In genomic region chr9:36765077-36765390, GRCh38 we compare ENCODE assay signal across 14 cellular contexts.
DNase-seq lines count a peak whose midpoint lies in the region; ATAC-seq, FAIRE-seq and TF ChIP-seq lines count a peak whose summit lies in the region.
"Had no signal": no experiment of that assay in that cellular context is flagged by ENCODE, and none has a peak within 500 bp of the region (broad histone marks: within the 10 kb centered on the region; RNA-seq: fewer than 3 reads in every experiment).

No MANE protein-coding gene starts in this region.

- peaks cover 10% of the 10 kb centered on the region for H3F3A ChIP-seq in DOHH2 (ENCODE audit: control insufficient read depth, insufficient read depth)

- TF ChIP-seq RAD21 in A549 (conservative IDR thresholded peaks at IDR 0.05 in 1 of 2, IDR thresholded peaks at IDR 0.05 in 1 of 2) = no peak

- H3K4me1 ChIP-seq in A549 = 0 out of 3 replicates have a peak, but pooled peaks cover 7% of the 10 kb centered on the region
- peaks cover 20% of the 10 kb centered on the region for H3K4me1 ChIP-seq in DOHH2 (ENCODE audit: control insufficient read depth, low read length)
- H3K4me1 ChIP-seq in testis = no peaks in the 10 kb centered on the region
- no peaks in the 10 kb centered on the region for H3K4me1 ChIP-seq in Caco-2
- H3K4me1 ChIP-seq: left lung had no signal

- no peak overlapping the region for H3K27ac Mint-ChIP-seq in Caco-2 (ENCODE audit: unreplicated experiment)
- H3K27ac Mint-ChIP-seq: activated CD4-positive, alpha-beta memory T cell treated with anti-CD3 and anti-CD28 coated beads for 36 hours had no signal

- POLR2A ChIA-PET in A549 (lab: Yijun Ruan, JAX) (no interaction called here), Caco-2 (lab: Charles Lee) (no interaction called here)

- no peaks in the 10 kb centered on the region for H3K79me2 ChIP-seq in DOHH2 (ENCODE audit: control insufficient read depth, low read length)

- no peak for TF ChIP-seq EP300 in A549 (IDR thresholded peaks at IDR 0.05)

- 1% methylated on average over 12 of the region's 12 CpGs for WGBS in A549 (ENCODE audit: missing lambda C conversion rate)
- whole genome bisulfite sequencing in testis, 2 donors = 27 to 35% methylated on average over 12 of the region's 12 CpGs

- H3K9me2 ChIP-seq in DOHH2 (replicated peaks; ENCODE audit: control insufficient read depth, low read length) = no peaks in the 10 kb centered on the region

- H3K27me3 ChIP-seq in DOHH2 (ENCODE audit: control insufficient read depth, low read length) (peaks cover 23% of the 10 kb centered on the region), dorsolateral prefrontal cortex (peaks cover 0 to 27% (median 0%) of the 10 kb centered on the region in 45 donors), testis (no peaks in the 10 kb centered on the region), Caco-2 (replicated peaks; ENCODE audit: control insufficient read depth, insufficient read depth, low read length) (no peaks in the 10 kb centered on the region)

- ATAC-seq in A549 = peak; percentile 35 to 45

- peak overlapping the region; percentile 69 for H3K4me2 ChIP-seq in A549
- peak overlapping the region; percentile 74 for H3K4me2 ChIP-seq in DOHH2 (ENCODE audit: low read length)

- intact Hi-C loops in dorsolateral prefrontal cortex (cut with DNase I) = no loop called here
- intact Hi-C loops in testis (cut with DNase I; ENCODE audit: low total_unique reads) = no loop called here
- intact Hi-C loops in Caco-2 (cut with micrococcal nuclease; ENCODE audit: unreplicated experiment) = no loop called here

- CTCF ChIA-PET in A549 (lab: Yijun Ruan, JAX) (interaction anchor here (0.6 kb wide), 2 partner anchors 317 to 1224 kb away, joined by 3 read pairs; no protein-coding TSS in a partner anchor), Caco-2 (lab: Charles Lee) (no interaction called here)

- no peaks in the 10 kb centered on the region for H3K9me3 Mint-ChIP-seq in Caco-2 (ENCODE audit: unreplicated experiment)
- H3K9me3 Mint-ChIP-seq: activated CD4-positive, alpha-beta memory T cell treated with anti-CD3 and anti-CD28 coated beads for 36 hours had no signal

- H3K36me3 ChIP-seq in DOHH2 (ENCODE audit: control insufficient read depth, low read length) = no peaks in the 10 kb centered on the region
- H3K36me3 ChIP-seq in testis (ENCODE audit: low read depth, missing control alignments) = no peaks in the 10 kb centered on the region
- H3K36me3 ChIP-seq in Caco-2 (ENCODE audit: control insufficient read depth, insufficient read depth, low read length) = no peaks in the 10 kb centered on the region
- H3K36me3 ChIP-seq: left lung had no signal

- no peak for FAIRE-seq in A549 (lab: Jason Lieb, UNC)
- FAIRE-seq: TTC549 had no signal

- no peaks in the 10 kb centered on the region for H3K4me1 Mint-ChIP-seq in Caco-2 (ENCODE audit: low read depth, unreplicated experiment)

- DNase-seq in A549 (ENCODE audit: low read depth in 1 of 2, low spot score in 1 of 2) (peak in 1 of 2 experiments; percentile 30), NCI-H2029 treated with DMSO at 0.1 percent for 48 hours (lab: John Stamatoyannopoulos, UW) (peak; percentile 83), dorsolateral prefrontal cortex (peak in 1 of 10 donors; percentile 15), SIG-M5 (lab: John Stamatoyannopoulos, UW) (no peak), testis (no peak), Caco-2 (no peak), NCI-H524 treated with DMSO at 0.1 percent for 48 hours (lab: John Stamatoyannopoulos, UW) (no peak)
- DNase-seq: activated CD4-positive, alpha-beta memory T cell treated with anti-CD3 and anti-CD28 coated beads for 36 hours; activated gamma-delta T cell; dermis blood vessel endothelial cell; DND-41; left lung had no signal

- H3K4me3 ChIP-seq in A549 (peak overlapping the region; percentile 55), DOHH2 (ENCODE audit: low read length) (peak overlapping the region; percentile 71), dorsolateral prefrontal cortex (peak overlapping the region in 33 of 59 donors; percentile 43 to 75 (median 64)), testis (peak overlapping the region in 1 of 2 donors; percentile 40), Caco-2 (ENCODE audit: low read depth, low read length) (no peak overlapping the region)

- no peaks in the 10 kb centered on the region for H3K36me3 Mint-ChIP-seq in Caco-2 (ENCODE audit: insufficient read depth, unreplicated experiment)
- H3K36me3 Mint-ChIP-seq: activated CD4-positive, alpha-beta memory T cell treated with anti-CD3 and anti-CD28 coated beads for 36 hours had no signal

- TF ChIP-seq CTCF in A549 (IDR thresholded peaks at IDR 0.05) (no peak), DOHH2 (IDR thresholded peaks at IDR 0.05; ENCODE audit: low read depth, low read length, poor library complexity, severe bottlenecking) (no peak), dorsolateral prefrontal cortex (IDR thresholded peaks at IDR 0.05 in 54 of 56, conservative IDR thresholded peaks at IDR 0.05 in 2 of 56; ENCODE audit: low read depth in 1 of 56, partially characterized antibody in 56 of 56) (no peak), testis (IDR thresholded peaks at IDR 0.05) (no peak), Caco-2 (IDR thresholded peaks at IDR 0.05; ENCODE audit: insufficient read depth in 1 of 2, low read depth in 1 of 2, low read length in 1 of 2, severe bottlenecking in 1 of 2, unreplicated experiment in 1 of 2) (no peak)

- H3K9me3 ChIP-seq in A549 (no peaks in the 10 kb centered on the region), DOHH2 (ENCODE audit: control insufficient read depth, insufficient read depth, low read length) (no peaks in the 10 kb centered on the region), testis (no peaks in the 10 kb centered on the region), Caco-2 (no peaks in the 10 kb centered on the region; the same call in 1 of the 2 replicates)
- H3K9me3 ChIP-seq: left lung had no signal

- H3K4me3 Mint-ChIP-seq in Caco-2 (ENCODE audit: unreplicated experiment) = no peak overlapping the region
- H3K4me3 Mint-ChIP-seq: activated CD4-positive, alpha-beta memory T cell treated with anti-CD3 and anti-CD28 coated beads for 36 hours had no signal

- peaks cover 12% of the 10 kb centered on the region for H3K27me3 Mint-ChIP-seq in Caco-2 (ENCODE audit: insufficient read depth, unreplicated experiment)

- no TSS peak for BruUV-seq in Caco-2 (replicated peaks; lab: Mats Ljungman, UMichigan)

- H4K20me1 ChIP-seq in DOHH2 (ENCODE audit: control insufficient read depth, insufficient read depth, low read depth, low read length) = no peaks in the 10 kb centered on the region

- H3K27ac ChIP-seq in A549 = peak overlapping the region; percentile 81 to 89
- H3K27ac ChIP-seq in DOHH2 (ENCODE audit: low read depth, low read length) = peak overlapping the region; percentile 88
- H3K27ac ChIP-seq in dorsolateral prefrontal cortex = peak overlapping the region in 1 of 59 donors; percentile 70
- no peak overlapping the region for H3K27ac ChIP-seq in testis
- H3K27ac ChIP-seq: left lung had no signal

- TF ChIP-seq POLR2A in A549 (IDR thresholded peaks at IDR 0.05; ENCODE audit: low read length) = no peak
- no peak for TF ChIP-seq POLR2A in testis (IDR thresholded peaks at IDR 0.05)

TF ChIP-seq in A549, 52 proteins besides CTCF, POLR2A, EP300 and RAD21:
- no peak for TF ChIP-seq SMC3 (IDR thresholded peaks at IDR 0.05)
- no peak for TF ChIP-seq JUN (IDR thresholded peaks at IDR 0.05)
- TF ChIP-seq KDM1A (IDR thresholded peaks at IDR 0.05; ENCODE audit: low read depth) = no peak
- no peak for TF ChIP-seq GATA3 (IDR thresholded peaks at IDR 0.05; ENCODE audit: borderline replicate concordance)
- no peak for TF ChIP-seq HOXB13 (CRISPR knock-in tag; IDR thresholded peaks at IDR 0.05; ENCODE audit: low read depth)
- no peak for TF ChIP-seq MAZ (IDR thresholded peaks at IDR 0.05; ENCODE audit: borderline replicate concordance, low read depth, low read length)
- TF ChIP-seq CBX8 (IDR thresholded peaks at IDR 0.05) = no peak
- no peak for TF ChIP-seq NR3C1 (IDR thresholded peaks at IDR 0.05)
- TF ChIP-seq ZFP36 (IDR thresholded peaks at IDR 0.05; ENCODE audit: borderline replicate concordance, partially characterized antibody) = no peak
- no peak for TF ChIP-seq CHD2 (IDR thresholded peaks at IDR 0.05; ENCODE audit: low read length, partially characterized antibody)
- TF ChIP-seq NPAS2 (CRISPR knock-in tag; IDR thresholded peaks at IDR 0.05; ENCODE audit: borderline replicate concordance) = no peak

Comparison
In these comparisons a context has a peak if more than half of its experiments do, and no peak if none do; other contexts are left out.
1. H3K27ac ChIP-seq: peak in A549 (2 of 2) and DOHH2 (single experiment); none in testis (0 of 2).